Comparison of ENCODE assay signal across 14 cellular contexts in the genomic region with DNA sequence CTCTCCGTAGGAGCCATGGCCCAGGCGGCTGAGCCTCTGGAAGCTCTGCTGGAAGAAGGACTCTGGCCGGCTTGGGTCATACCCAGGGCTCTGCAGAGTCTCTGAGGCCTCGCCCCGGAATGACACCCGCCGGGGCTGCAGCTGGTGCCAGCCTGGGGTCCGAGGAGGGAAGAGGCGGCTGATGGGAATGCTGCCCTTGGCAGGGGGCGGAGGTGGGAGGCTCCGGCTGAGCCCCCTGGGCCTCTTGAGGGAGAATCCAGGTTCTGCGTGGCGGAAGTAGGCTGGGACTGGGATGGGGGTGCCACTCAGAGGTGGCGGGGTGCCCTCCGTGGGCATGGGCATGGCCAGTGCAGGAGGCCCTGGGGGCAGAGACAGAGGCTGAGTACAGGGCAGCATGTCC. TPM values are rescaled to one million over a fixed set of nuclear protein-coding genes. Genes with fewer than 3 reads are reported as not detected.
DNase-seq lines count a peak whose midpoint lies in the region; ATAC-seq and TF ChIP-seq lines count a peak whose summit lies in the region.
"Had no signal": no experiment of that assay in that cellular context is flagged by ENCODE, and none has a peak within 500 bp of the region (broad histone marks: within the 10 kb centered on the region; RNA-seq: fewer than 3 reads in every experiment).

No MANE protein-coding gene starts in this region.

- no peaks in the 10 kb centered on the region for H3K27me3 Mint-ChIP-seq in activated naive CD4-positive, alpha-beta T cell treated with anti-CD3 and anti-CD28 coated beads, Interleukin-2, amount 10 ng/mL, durations not matched to agents 7 days and 5 days
- no peaks in the 10 kb centered on the region for H3K27me3 Mint-ChIP-seq in chondrocyte (ENCODE audit: low read depth)

- H3K36me3 ChIP-seq in HEK293 (ENCODE audit: control insufficient read depth in 2 of 2, insufficient read depth in 1 of 2, low read length in 2 of 2) = peaks cover 3 to 65% of the 10 kb centered on the region in 2 experiments; a peak in 2 of 3 replicates
- H3K36me3 ChIP-seq in body of pancreas (replicated peaks in 1 of 2; ENCODE audit: insufficient read depth in 1 of 2, low read depth in 2 of 2) = no peaks in the 10 kb centered on the region
- no peaks in the 10 kb centered on the region for H3K36me3 ChIP-seq in prostate gland

- no peak for TF ChIP-seq CTCF in HEK293 (tag by site-specific recombination; IDR thresholded peaks at IDR 0.05)
- no peak for TF ChIP-seq CTCF in body of pancreas (IDR thresholded peaks at IDR 0.05)
- TF ChIP-seq CTCF in prostate gland (IDR thresholded peaks at IDR 0.05) = no peak
- TF ChIP-seq CTCF in chondrocyte (IDR thresholded peaks at IDR 0.05) = no peak

- H3K4me3 ChIP-seq in HEK293 (ENCODE audit: low read depth, low read length) = no peak overlapping the region
- no peak overlapping the region for H3K4me3 ChIP-seq in body of pancreas
- H3K4me3 ChIP-seq in prostate gland = no peak overlapping the region

- H3K9me3 Mint-ChIP-seq in activated naive CD4-positive, alpha-beta T cell treated with anti-CD3 and anti-CD28 coated beads, Interleukin-2, amount 10 ng/mL, durations not matched to agents 7 days and 5 days = no peaks in the 10 kb centered on the region
- no peaks in the 10 kb centered on the region for H3K9me3 Mint-ChIP-seq in chondrocyte (ENCODE audit: low read depth)
- H3K9me3 Mint-ChIP-seq: CD14-positive monocyte; CD8-positive, alpha-beta T cell had no signal

- DNase-seq in activated naive CD4-positive, alpha-beta T cell treated with anti-CD3 and anti-CD28 coated beads, Interleukin-2, amount 10 ng/mL, durations not matched to agents 7 days and 5 days = no peak
- no peak for DNase-seq in activated naive CD4-positive, alpha-beta T cell treated with anti-CD3 and anti-CD28 coated beads, Interleukin-2, amount 50 U/mL, for 16 hours
- DNase-seq in body of pancreas (no peak), prostate gland (ENCODE audit: low spot score) (no peak), chondrocyte (ENCODE audit: low spot score) (no peak), epidermal melanocyte (ENCODE audit: insufficient read length, low spot score) (no peak)
- DNase-seq in activated CD4-positive, alpha-beta T cell treated with anti-CD3 and anti-CD28 coated beads for 48 hours = no peak
- DNase-seq: ACHN; CD8-positive, alpha-beta T cell; GF-D8; HCEC 1CT had no signal

- H3K27ac Mint-ChIP-seq in activated naive CD4-positive, alpha-beta T cell treated with anti-CD3 and anti-CD28 coated beads, Interleukin-2, amount 10 ng/mL, durations not matched to agents 7 days and 5 days = peak overlapping the region; percentile 67
- no peak overlapping the region for H3K27ac Mint-ChIP-seq in chondrocyte (ENCODE audit: unreplicated experiment)
- H3K27ac Mint-ChIP-seq: CD14-positive monocyte; CD8-positive, alpha-beta T cell had no signal

- H3K9me3 ChIP-seq in HEK293 (ENCODE audit: control insufficient read depth, insufficient read depth, low read depth, low read length) (no peaks in the 10 kb centered on the region), body of pancreas (no peaks in the 10 kb centered on the region), prostate gland (no peaks in the 10 kb centered on the region)

- CTCF ChIA-PET in activated naive CD4-positive, alpha-beta T cell treated with anti-CD3 and anti-CD28 coated beads, Interleukin-2, amount 10 ng/mL, durations not matched to agents 7 days and 5 days (lab: Charles Lee) = no interaction called here
- CTCF ChIA-PET in HEK293 (lab: Yijun Ruan, JAX) = interaction anchor here (1.3 kb wide), 1 partner anchor 45 kb away, joined by 3 read pairs; no protein-coding TSS in a partner anchor

- ATAC-seq in body of pancreas = no peak
- ATAC-seq: CD8-positive, alpha-beta T cell had no signal

- WGBS in body of pancreas, 2 donors = 89 to 98% methylated on average over 10 to 13 of the region's 15 CpGs
- WGBS in prostate gland = 89% methylated on average over 14 of the region's 15 CpGs

- no peak overlapping the region for H3K4me3 Mint-ChIP-seq in activated naive CD4-positive, alpha-beta T cell treated with anti-CD3 and anti-CD28 coated beads, Interleukin-2, amount 10 ng/mL, durations not matched to agents 7 days and 5 days
- no peak overlapping the region for H3K4me3 Mint-ChIP-seq in chondrocyte (ENCODE audit: unreplicated experiment)
- H3K4me3 Mint-ChIP-seq: CD8-positive, alpha-beta T cell had no signal

- intact Hi-C loops in body of pancreas (cut with DNase I) = no loop called here
- intact Hi-C loops in prostate gland (cut with DNase I) = no loop called here

- peaks cover 23% of the 10 kb centered on the region for H3K36me3 Mint-ChIP-seq in activated naive CD4-positive, alpha-beta T cell treated with anti-CD3 and anti-CD28 coated beads, Interleukin-2, amount 10 ng/mL, durations not matched to agents 7 days and 5 days
- H3K36me3 Mint-ChIP-seq in chondrocyte (ENCODE audit: low read depth) = no peaks in the 10 kb centered on the region
- H3K36me3 Mint-ChIP-seq: CD8-positive, alpha-beta T cell had no signal

- H3K4me1 Mint-ChIP-seq in activated naive CD4-positive, alpha-beta T cell treated with anti-CD3 and anti-CD28 coated beads, Interleukin-2, amount 10 ng/mL, durations not matched to agents 7 days and 5 days = peaks cover 36% of the 10 kb centered on the region
- peaks cover 14% of the 10 kb centered on the region for H3K4me1 Mint-ChIP-seq in chondrocyte (ENCODE audit: low read depth)

- no peak overlapping the region for H3K27ac ChIP-seq in HEK293 (ENCODE audit: extremely low read depth, low read depth, low read length)
- peak overlapping the region; percentile 40 to 72 (median 65) for H3K27ac ChIP-seq in body of pancreas
- peak overlapping the region; percentile 60 to 63 for H3K27ac ChIP-seq in prostate gland

- H3K4me1 ChIP-seq in HEK293 (ENCODE audit: control insufficient read depth, insufficient read depth, low read length) = peaks cover 7% of the 10 kb centered on the region
- H3K4me1 ChIP-seq in body of pancreas = peaks cover 42% of the 10 kb centered on the region
- H3K4me1 ChIP-seq in prostate gland (replicated peaks) = peaks cover 33% of the 10 kb centered on the region

- POLR2A ChIA-PET in HEK293 (lab: Yijun Ruan, JAX) = interaction anchor here (1.1 kb wide), 1 partner anchor 54 kb away, joined by 3 read pairs; no protein-coding TSS in a partner anchor

- TF ChIP-seq POLR2A in body of pancreas (IDR thresholded peaks at IDR 0.05) (no peak), prostate gland (IDR thresholded peaks at IDR 0.05) (no peak)

- no peaks in the 10 kb centered on the region for H3K27me3 ChIP-seq in body of pancreas
- H3K27me3 ChIP-seq in prostate gland (replicated peaks; ENCODE audit: insufficient read depth) = no peaks in the 10 kb centered on the region

TF ChIP-seq in HEK293, 187 proteins besides CTCF, POLR2A, EP300 and RAD21:
- TF ChIP-seq, protein P1, sequence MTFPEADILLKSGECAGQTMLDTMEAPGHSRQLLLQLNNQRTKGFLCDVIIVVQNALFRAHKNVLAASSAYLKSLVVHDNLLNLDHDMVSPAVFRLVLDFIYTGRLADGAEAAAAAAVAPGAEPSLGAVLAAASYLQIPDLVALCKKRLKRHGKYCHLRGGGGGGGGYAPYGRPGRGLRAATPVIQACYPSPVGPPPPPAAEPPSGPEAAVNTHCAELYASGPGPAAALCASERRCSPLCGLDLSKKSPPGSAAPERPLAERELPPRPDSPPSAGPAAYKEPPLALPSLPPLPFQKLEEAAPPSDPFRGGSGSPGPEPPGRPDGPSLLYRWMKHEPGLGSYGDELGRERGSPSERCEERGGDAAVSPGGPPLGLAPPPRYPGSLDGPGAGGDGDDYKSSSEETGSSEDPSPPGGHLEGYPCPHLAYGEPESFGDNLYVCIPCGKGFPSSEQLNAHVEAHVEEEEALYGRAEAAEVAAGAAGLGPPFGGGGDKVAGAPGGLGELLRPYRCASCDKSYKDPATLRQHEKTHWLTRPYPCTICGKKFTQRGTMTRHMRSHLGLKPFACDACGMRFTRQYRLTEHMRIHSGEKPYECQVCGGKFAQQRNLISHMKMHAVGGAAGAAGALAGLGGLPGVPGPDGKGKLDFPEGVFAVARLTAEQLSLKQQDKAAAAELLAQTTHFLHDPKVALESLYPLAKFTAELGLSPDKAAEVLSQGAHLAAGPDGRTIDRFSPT (tag by site-specific recombination; IDR thresholded peaks at IDR 0.05) = peak; percentile 80
- no peak for TF ChIP-seq ZNF223 (tag by site-specific recombination; IDR thresholded peaks at IDR 0.05)
TF ChIP-seq in HEK293: peak in this region for 1.

RNA-seq across cellular contexts. Expression of a gene that starts 3.6 kb away (rescaled TPM):
- total RNA-seq in body of pancreas (under 1 TPM in 1 of 2 donors, not detected in 1; 0.26 TPM), prostate gland (10 to 100 TPM in 1 of 2 donors, 1 to 10 TPM in 1; 4.1 to 25.5 TPM), chondrocyte (6.2 to 23.2 TPM (median 7.2 TPM) in 3 replicates)

RNA-seq across cellular contexts. Expression of a gene that starts 7.5 kb away (rescaled TPM):
- 10 to 100 TPM in 1 of 2 donors, 1 to 10 TPM in 1; 8.8 to 13.2 TPM for total RNA-seq in body of pancreas
- total RNA-seq in prostate gland = 10 to 100 TPM in 1 of 2 donors, 1 to 10 TPM in 1; 9.1 to 25.1 TPM
- 8.2 to 15.9 TPM (median 9.5 TPM) in 3 replicates for total RNA-seq in chondrocyte

RNA-seq across cellular contexts. Expression of a gene that starts 12.6 kb away (rescaled TPM):
- total RNA-seq in body of pancreas (1 to 10 TPM in 1 of 2 donors, not detected in 1; 6.3 TPM), prostate gland (1 to 10 TPM; 1.4 to 4.0 TPM), chondrocyte (not detected in 3 replicates)
- total RNA-seq: CD8-positive, alpha-beta T cell had no signal

RNA-seq across cellular contexts. Expression of a gene that starts 36.0 kb away (rescaled TPM):
- total RNA-seq in body of pancreas (10 to 100 TPM in 1 of 2 donors, 1 to 10 TPM in 1; 4.7 to 11.2 TPM), prostate gland (under 1 TPM in 1 of 2 donors, not detected in 1; 0.91 TPM), chondrocyte (not detected in 3 replicates)
- total RNA-seq: CD8-positive, alpha-beta T cell; H4 had no signal

RNA-seq across cellular contexts. Expression of a gene that starts 41.3 kb away (rescaled TPM):
- under 1 TPM; 0.33 to 0.78 TPM for total RNA-seq in body of pancreas
- total RNA-seq in prostate gland = under 1 TPM in 1 of 2 donors, not detected in 1; 0.14 TPM
- total RNA-seq in chondrocyte = 0.27 to 0.69 TPM in 2 of 3 replicates, not detected in the other
- total RNA-seq: CD8-positive, alpha-beta T cell had no signal
